9 cellular contexts compared by ENCODE assay signal in the genomic region with DNA sequence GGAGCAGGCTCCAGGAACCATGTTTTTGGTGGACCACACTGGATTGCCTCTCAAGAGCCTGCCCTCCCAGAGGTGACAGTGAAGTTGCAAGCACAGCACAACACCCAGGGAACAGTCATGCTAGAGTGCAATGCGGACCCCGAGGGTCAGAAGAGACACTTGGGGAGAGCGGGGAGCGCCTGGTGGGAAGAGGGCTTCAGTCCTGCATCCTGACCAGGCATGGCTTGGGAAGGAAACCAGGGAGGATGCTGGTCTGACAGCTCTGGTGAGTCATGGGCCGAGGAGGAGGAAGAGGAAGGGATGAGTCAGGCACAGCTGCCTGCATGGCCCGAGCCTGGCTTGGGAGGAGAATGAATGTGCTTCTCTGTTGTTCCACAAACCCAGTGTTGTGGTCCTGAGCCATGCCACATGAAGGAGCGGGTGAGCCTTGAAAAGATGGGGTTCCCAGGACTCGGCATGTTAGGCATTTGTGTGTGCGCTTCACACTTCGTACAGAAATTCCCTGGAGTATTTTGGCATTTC.
A peak's percentile ranks its signal among the peaks of the same experiment; 100 is the strongest.
DNase-seq lines count a peak whose midpoint lies in the region; ATAC-seq lines count a peak whose summit lies in the region.
"Had no signal": no experiment of that assay in that cellular context is flagged by ENCODE, and none has a peak within 500 bp of the region (broad histone marks: within the 10 kb centered on the region; RNA-seq: fewer than 3 reads in every experiment).

No MANE protein-coding gene starts in this region.

- no peaks in the 10 kb centered on the region for H3K36me3 ChIP-seq in mucosa of rectum (ENCODE audit: control insufficient read depth in 2 of 2, insufficient read depth in 2 of 2, low read length in 2 of 2)

- H3K9ac ChIP-seq in mucosa of rectum (ENCODE audit: low read depth in 1 of 2, low read length in 2 of 2) = no peak overlapping the region

- no peaks in the 10 kb centered on the region for H3K27me3 ChIP-seq in mucosa of rectum (ENCODE audit: control insufficient read depth in 2 of 2, insufficient read depth in 2 of 2, low read length in 2 of 2)

- peak; percentile 94 for ATAC-seq in stimulated activated naive CD8-positive, alpha-beta T cell treated with anti-CD3 and anti-CD28 coated beads, Interleukin-15, Interleukin-2, amounts not matched to agents 100 U/mL and 50 U/mL, for 24 hours
- no peak for ATAC-seq in GM18511 (IDR thresholded peaks at IDR 0.05; ENCODE audit: unreplicated experiment)
- ATAC-seq in HG03354 (IDR thresholded peaks at IDR 0.05; ENCODE audit: poor library complexity, severe bottlenecking, unreplicated experiment) = no peak

- in situ Hi-C loops in KBM-7 (cut with MboI; ENCODE audit: low pct_unique_long_range_greater_than_20kb, low sequenced_read_pairs) = no loop called here

- H3K27ac ChIP-seq in epithelial cell of prostate (peak overlapping the region; percentile 93), mucosa of rectum (ENCODE audit: low read depth in 2 of 2, low read length in 2 of 2) (peak overlapping the region; percentile 56 to 67)

- H3K4me3 ChIP-seq in mucosa of rectum (ENCODE audit: low read length in 2 of 2) = no peak overlapping the region

- no peaks in the 10 kb centered on the region for H3K9me3 ChIP-seq in mucosa of rectum (ENCODE audit: control insufficient read depth in 2 of 2, low read length in 2 of 2)

- DNase-seq in AG20443 (ENCODE audit: low spot score) (peak; percentile 95), KBM-7 (peak; percentile 56), epithelial cell of prostate (ENCODE audit: low read depth, low spot score) (peak; percentile 88)
- peak; percentile 74 to 80 for DNase-seq in activated CD4-positive, alpha-beta T cell treated with anti-CD3 and anti-CD28 coated beads, Interleukin-2, amount 50 U/mL, for 48 hours
- peak; percentile 74 for DNase-seq in stimulated activated naive CD8-positive, alpha-beta T cell treated with anti-CD3 and anti-CD28 coated beads, Interleukin-15, Interleukin-2, amounts not matched to agents 100 U/mL and 50 U/mL, for 24 hours
- DNase-seq: naive B cell had no signal

- H3K4me1 ChIP-seq in mucosa of rectum (ENCODE audit: control insufficient read depth in 2 of 2, insufficient read depth in 2 of 2, low read length in 2 of 2) = peaks cover 5 to 6% of the 10 kb centered on the region in 2 donors
